ENCODE assay signal across 35 cellular contexts in genomic region chr16:59030923-59031485, GRCh38.
"Had no signal": no experiment of that assay in that cellular context is flagged by ENCODE, and none has a peak within 500 bp of the region (broad histone marks: within the 10 kb centered on the region; RNA-seq: fewer than 3 reads in every experiment).

No MANE protein-coding gene starts in this region.

- DNase-seq: activated CD4-positive, alpha-beta memory T cell treated with anti-CD3 and anti-CD28 coated beads, Interleukin-2, amount 10 ng/mL, durations not matched to agents 7 days and 5 days; activated CD4-positive, alpha-beta T cell treated with anti-CD3 and anti-CD28 coated beads for 1 hour; activated CD4-positive, alpha-beta T cell treated with anti-CD3 and anti-CD28 coated beads for 36 hours; activated CD4-positive, alpha-beta T cell treated with anti-CD3 and anti-CD28 coated beads for 48 hours; activated CD4-positive, alpha-beta T cell treated with anti-CD3 and anti-CD28 coated beads, Interleukin-2, amount 10 ng/mL, durations not matched to agents 7 days and 5 days; activated CD4-positive, alpha-beta T cell treated with anti-CD3 and anti-CD28 coated beads, Interleukin-2, amount 50 U/mL, for 48 hours; activated CD4-positive, CD25-positive, alpha-beta regulatory T cell; activated CD8-positive, alpha-beta memory T cell treated with anti-CD3 and anti-CD28 coated beads for 24 hours; activated CD8-positive, alpha-beta memory T cell treated with anti-CD3 and anti-CD28 coated beads, Interleukin-2, amount 10 ng/mL, durations not matched to agents 7 days and 5 days; activated CD8-positive, alpha-beta memory T cell treated with anti-CD3 and anti-CD28 coated beads, Interleukin-2, amount 50 U/mL, for 48 hours; activated CD8-positive, alpha-beta T cell treated with anti-CD3 and anti-CD28 coated beads, Interleukin-2, amount 10 ng/mL, durations not matched to agents 7 days and 5 days; activated effector memory CD4-positive, alpha-beta T cell treated with Interleukin-2 at 50 U/mL for 16 hours; activated gamma-delta T cell; activated naive CD4-positive, alpha-beta T cell; activated naive CD4-positive, alpha-beta T cell treated with anti-CD3 and anti-CD28 coated beads for 36 hours; activated naive CD4-positive, alpha-beta T cell treated with anti-CD3 and anti-CD28 coated beads, Interleukin-2, amount 50 U/mL, for 16 hours; activated naive CD8-positive, alpha-beta T cell treated with anti-CD3 and anti-CD28 coated beads for 36 hours; activated T-cell treated with anti-CD3 and anti-CD28 coated beads, Interleukin-2, amount 50 U/mL, for 24 hours; activated T-cell treated with anti-CD3 and anti-CD28 coated beads, Interleukin-2, amount 50 U/mL, for 48 hours; adrenal gland; amniotic stem cell; aorta; body of pancreas; brain microvascular endothelial cell; central memory CD4-positive, alpha-beta T cell; SW 1271; T-helper 1 cell; T-helper 2 cell; T-helper 9 cell; WERI-Rb-1 had no signal

- ATAC-seq: activated CD4-positive, alpha-beta T cell treated with anti-CD3 and anti-CD28 coated beads for 36 hours; activated CD4-positive, CD25-positive, alpha-beta regulatory T cell treated with anti-CD3 and anti-CD28 coated beads, Interleukin-2, amount 50 U/mL, for 24 hours; activated CD8-positive, alpha-beta memory T cell treated with anti-CD3 and anti-CD28 coated beads, Interleukin-2, amount 10 ng/mL, durations not matched to agents 7 days and 5 days; activated CD8-positive, alpha-beta T cell treated with anti-CD3 and anti-CD28 coated beads, Interleukin-2, amount 10 ng/mL, durations not matched to agents 7 days and 5 days; activated naive CD4-positive, alpha-beta T cell treated with anti-CD3 and anti-CD28 coated beads, Interleukin-2, amount 50 U/mL, for 72 hours; body of pancreas; WTC11 had no signal

- FAIRE-seq: astrocyte, TTC549 had no signal
